ENCODE assay signal across 16 cellular contexts in the genomic region with DNA sequence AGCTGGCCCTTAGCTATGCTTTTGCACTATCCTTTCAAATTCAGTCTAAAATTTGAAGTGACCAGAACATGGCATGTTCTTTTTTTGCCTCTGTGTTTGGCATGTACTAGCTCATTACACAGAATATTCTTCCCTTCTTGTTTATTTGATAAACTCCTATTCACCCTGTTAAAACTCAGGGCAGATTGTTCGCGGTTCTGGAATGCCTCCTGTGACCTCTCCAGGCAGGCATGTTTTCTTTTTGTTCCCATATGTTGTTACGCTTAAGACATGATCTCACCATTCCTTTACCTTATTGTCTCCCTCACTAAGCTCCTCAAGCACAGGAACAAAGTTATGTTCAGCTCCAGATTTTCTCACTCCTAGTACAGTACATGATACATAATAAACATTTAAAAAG.
A peak's percentile ranks its signal among the peaks of the same experiment; 100 is the strongest.
DNase-seq lines count a peak whose midpoint lies in the region; ATAC-seq and TF ChIP-seq lines count a peak whose summit lies in the region.
"Had no signal": no experiment of that assay in that cellular context is flagged by ENCODE, and none has a peak within 500 bp of the region (broad histone marks: within the 10 kb centered on the region; RNA-seq: fewer than 3 reads in every experiment).

No MANE protein-coding gene starts in this region.

- no peak for TF ChIP-seq EP300 in SK-N-SH (IDR thresholded peaks at IDR 0.05; ENCODE audit: borderline replicate concordance in 1 of 2, low read depth in 1 of 2, low read length in 1 of 2)

- H3K4me3 ChIP-seq in SK-N-SH (ENCODE audit: low read depth in 2 of 2, low read length in 1 of 2) (no peak overlapping the region), fibroblast of mammary gland (ENCODE audit: control insufficient read depth, low read depth, low read length) (no peak overlapping the region)
- H3K4me3 ChIP-seq: heart left ventricle had no signal

- TF ChIP-seq CTCF in SK-N-SH (IDR thresholded peaks at IDR 0.05) (no peak), fibroblast of mammary gland (conservative IDR thresholded peaks at IDR 0.05; ENCODE audit: control insufficient read depth, insufficient read depth, low read depth, low read length) (no peak), omental fat pad (IDR thresholded peaks at IDR 0.05) (no peak)

- WGBS in SK-N-SH (ENCODE audit: low lambda C conversion rate), result 89% methylated on average over 3 of the region's 3 CpGs

- H3K9me3 ChIP-seq in SK-N-SH, result 0 out of 2 replicates have a peak, but pooled peaks cover 6% of the 10 kb centered on the region
- H3K9me3 ChIP-seq: heart left ventricle had no signal

- no peak for ATAC-seq in omental fat pad (ENCODE audit: low FRiP score)
- no peak for ATAC-seq in HG02571 (IDR thresholded peaks at IDR 0.05; ENCODE audit: unreplicated experiment)
- ATAC-seq: heart left ventricle, left lobe of liver had no signal

- H3K9me2 ChIP-seq in SK-N-SH, result no peaks in the 10 kb centered on the region; the same call in 1 of the 2 replicates

- no peaks in the 10 kb centered on the region; the same call in 1 of the 2 replicates for H3K79me2 ChIP-seq in SK-N-SH (ENCODE audit: insufficient read depth)

- H2AFZ ChIP-seq in SK-N-SH (ENCODE audit: low read depth), result no peak overlapping the region

- peak; percentile 8 for DNase-seq in GM04504 (ENCODE audit: low read depth)
- DNase-seq in SK-N-SH, result no peak
- peak; percentile 43 for DNase-seq in fibroblast of mammary gland (ENCODE audit: low read depth)
- peak; percentile 70 for DNase-seq in non-pigmented ciliary epithelial cell (ENCODE audit: low read depth)
- no peak for DNase-seq in 8988T
- DNase-seq in omental fat pad (ENCODE audit: low spot score), result no peak
- DNase-seq in mucosa of gallbladder (ENCODE audit: low spot score), result no peak
- DNase-seq: CD4-positive, alpha-beta T cell; effector memory CD4-positive, alpha-beta T cell; GF-D8; heart left ventricle; NCI-H2081; stimulated activated CD4-positive, alpha-beta T cell treated with anti-CD3 and anti-CD28 coated beads, Interleukin-12 subunit alpha, Interleukin-12 subunit beta, amount 100 ng/mL, for 4 hours; substantia nigra had no signal

- no peak overlapping the region for H3K4me2 ChIP-seq in SK-N-SH

- no peak overlapping the region for H3K9ac ChIP-seq in SK-N-SH

- no peaks in the 10 kb centered on the region for H4K20me1 ChIP-seq in SK-N-SH (ENCODE audit: insufficient read depth)

- peaks cover 9 to 16% of the 10 kb centered on the region in 2 experiments for H3K4me1 ChIP-seq in SK-N-SH (ENCODE audit: control insufficient read depth in 1 of 2, insufficient read depth in 2 of 2, low read depth in 1 of 2, low read length in 1 of 2)
- H3K4me1 ChIP-seq: heart left ventricle had no signal

- H3F3A ChIP-seq in SK-N-SH (replicated peaks; ENCODE audit: insufficient read depth), result peaks cover 13% of the 10 kb centered on the region

- H3K27me3 ChIP-seq in SK-N-SH (ENCODE audit: insufficient read depth), result no peaks in the 10 kb centered on the region
- H3K27me3 ChIP-seq: heart left ventricle had no signal

- CTCF ChIA-PET in SK-N-SH (lab: Yijun Ruan, JAX), result interaction anchor here (0.7 to 2.9 kb wide), 5 partner anchors 10 to 245 kb away, joined by 3 to 21 read pairs (median 4); no protein-coding TSS in a partner anchor

- peaks cover 17 to 26% of the 10 kb centered on the region in 2 experiments for H3K36me3 ChIP-seq in SK-N-SH (replicated peaks in 1 of 2; ENCODE audit: control insufficient read depth in 1 of 2, insufficient read depth in 2 of 2, low read length in 1 of 2)

- TF ChIP-seq RAD21 in SK-N-SH (IDR thresholded peaks at IDR 0.05; ENCODE audit: low read length), result no peak

- POLR2A ChIA-PET in SK-N-SH (lab: Yijun Ruan, JAX), result no interaction called here

- H3K27ac ChIP-seq in SK-N-SH (ENCODE audit: low read depth in 2 of 2, low read length in 1 of 2), result peak overlapping the region; percentile 32 to 92
- H3K27ac ChIP-seq: heart left ventricle had no signal

TF ChIP-seq in SK-N-SH, 30 proteins besides CTCF, POLR2A, EP300 and RAD21:
- TF ChIP-seq JUND (IDR thresholded peaks at IDR 0.05) (no peak), FOXM1 (IDR thresholded peaks at IDR 0.05; ENCODE audit: low read depth) (no peak), ELF1 (IDR thresholded peaks at IDR 0.05) (no peak), POLR2AphosphoS5 (IDR thresholded peaks at IDR 0.05; ENCODE audit: low read depth, low read length) (no peak), SMC3 (IDR thresholded peaks at IDR 0.05; ENCODE audit: low read depth, low read length) (no peak), TAF1 (IDR thresholded peaks at IDR 0.05; ENCODE audit: borderline replicate concordance, low read depth, low read length) (no peak)
TF ChIP-seq in SK-N-SH: peak in this region for 0.

Comparison
In these comparisons a context has a peak if more than half of its experiments do, and no peak if none do; other contexts are left out.
1. DNase-seq: peak in GM04504 (single experiment), fibroblast of mammary gland (single experiment) and non-pigmented ciliary epithelial cell (single experiment); none in SK-N-SH (single experiment), 8988T (single experiment), omental fat pad (single experiment) and mucosa of gallbladder (single experiment).